ENCODE assay signal across 1 cellular context in the genomic region with DNA sequence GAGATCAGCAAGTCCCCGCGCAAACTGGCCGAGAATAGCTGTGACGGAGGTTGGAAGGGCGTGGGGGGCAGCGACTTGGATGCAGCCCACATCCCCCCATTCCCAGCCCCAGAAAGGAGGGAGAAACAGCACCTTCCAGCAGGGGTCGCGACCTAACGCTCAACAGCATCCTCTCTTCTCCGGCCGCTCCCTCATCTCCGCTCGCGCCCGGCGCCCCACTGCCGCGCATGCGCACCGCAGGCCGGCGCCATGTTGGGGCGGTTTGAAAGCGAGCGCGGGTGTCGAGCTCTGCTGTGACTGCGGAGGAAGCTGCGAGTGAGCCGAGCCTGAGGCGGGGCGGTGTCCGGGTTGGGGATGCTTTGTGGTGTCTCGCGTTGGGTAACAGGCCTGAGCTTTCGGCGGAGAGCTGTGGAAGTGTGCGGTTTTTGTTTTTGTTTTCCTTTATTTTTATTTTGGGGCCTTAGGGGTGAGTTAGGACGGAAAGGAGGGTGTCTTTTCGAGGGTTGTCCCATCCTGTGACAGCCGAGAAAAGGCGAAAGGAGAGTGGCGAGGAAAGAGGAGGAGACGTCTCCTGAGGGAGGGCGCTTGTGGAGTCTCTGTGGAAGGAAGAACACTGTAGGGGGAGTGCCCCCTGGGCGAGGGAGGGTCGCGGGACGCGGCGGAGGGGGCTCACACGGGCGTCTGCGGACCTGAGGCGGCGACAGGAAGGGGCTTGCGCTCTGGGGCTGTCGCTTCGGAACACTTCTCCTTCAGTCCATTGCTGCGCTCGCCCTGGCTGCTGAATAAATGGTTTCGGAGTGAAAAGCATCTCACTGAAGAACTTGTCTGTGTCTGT.
TF ChIP-seq lines count a peak whose summit lies in the region.

Gene C18orf54, plus strand, starts transcription at position 247 of the 835 bp plus-strand sequence. CDS start 2,667 bp downstream, outside the sequence.
A gene with protein sequence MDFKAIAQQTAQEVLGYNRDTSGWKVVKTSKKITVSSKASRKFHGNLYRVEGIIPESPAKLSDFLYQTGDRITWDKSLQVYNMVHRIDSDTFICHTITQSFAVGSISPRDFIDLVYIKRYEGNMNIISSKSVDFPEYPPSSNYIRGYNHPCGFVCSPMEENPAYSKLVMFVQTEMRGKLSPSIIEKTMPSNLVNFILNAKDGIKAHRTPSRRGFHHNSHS (minus strand): TSS at position 199 of the 835 bp plus-strand sequence. CDS start 3,285 bp downstream, outside the sequence.

TF ChIP-seq in HepG2, 621 proteins besides CTCF, POLR2A, EP300 and RAD21 (continued from another document):
- TF ChIP-seq ZNF782 (CRISPR knock-in tag; IDR thresholded peaks at IDR 0.05; ENCODE audit: borderline replicate concordance) (peak; percentile 58; the same call in 1 of the 2 replicates), PHF21A (CRISPR knock-in tag; IDR thresholded peaks at IDR 0.05) (peak; percentile 44), UBTF (CRISPR knock-in tag; IDR thresholded peaks at IDR 0.05) (peak; percentile 55), YEATS4 (CRISPR knock-in tag; IDR thresholded peaks at IDR 0.05; ENCODE audit: borderline replicate concordance) (peak; percentile 66), SMAD3 (CRISPR knock-in tag; IDR thresholded peaks at IDR 0.05) (no peak), FOSL2 (CRISPR knock-in tag; IDR thresholded peaks at IDR 0.05) (0 out of 2 replicates have a peak, but pooled peaks have one; percentile 11), THAP9 (CRISPR knock-in tag; IDR thresholded peaks at IDR 0.05; ENCODE audit: borderline replicate concordance) (peak; percentile 58; the same call in 1 of the 2 replicates), NKX3-1 (CRISPR knock-in tag; IDR thresholded peaks at IDR 0.05) (no peak), SKIL (CRISPR knock-in tag; IDR thresholded peaks at IDR 0.05; ENCODE audit: borderline replicate concordance) (peak; percentile 48; the same call in 1 of the 2 replicates), ATF3 (CRISPR knock-in tag; IDR thresholded peaks at IDR 0.05) (0 out of 2 replicates have a peak, but pooled peaks have one; percentile 29), PHF8 (CRISPR knock-in tag; IDR thresholded peaks at IDR 0.05) (peak; percentile 54), MBNL3 (CRISPR knock-in tag; conservative IDR thresholded peaks at IDR 0.05) (no peak), ZNF282 (IDR thresholded peaks at IDR 0.05; ENCODE audit: partially characterized antibody) (no peak), CENPT (CRISPR knock-in tag; IDR thresholded peaks at IDR 0.05; ENCODE audit: low read depth) (no peak), ZC3H13 (CRISPR knock-in tag; IDR thresholded peaks at IDR 0.05) (peak; percentile 65; the same call in 1 of the 2 replicates), YEATS2 (CRISPR knock-in tag; IDR thresholded peaks at IDR 0.05; ENCODE audit: borderline replicate concordance) (peak; percentile 72), KMT2A (CRISPR knock-in tag; IDR thresholded peaks at IDR 0.05) (peak; percentile 91), ZNF274 (CRISPR knock-in tag; IDR thresholded peaks at IDR 0.05) (peak; percentile 19; the same call in 1 of the 2 replicates), ZKSCAN8 (CRISPR knock-in tag; IDR thresholded peaks at IDR 0.05; ENCODE audit: borderline replicate concordance) (0 out of 2 replicates have a peak, but pooled peaks have one; percentile 28), MXI1 (IDR thresholded peaks at IDR 0.05; ENCODE audit: borderline replicate concordance, low read depth, low read length) (peak; percentile 76; the same call in 1 of the 3 replicates), GABPA (IDR thresholded peaks at IDR 0.05; ENCODE audit: low read depth, low read length) (no peak), GABPA (CRISPR knock-in tag; IDR thresholded peaks at IDR 0.05; ENCODE audit: low read depth) (peak; percentile 29; the same call in 1 of the 2 replicates), RFX5 (IDR thresholded peaks at IDR 0.05; ENCODE audit: low read depth, low read length) (0 out of 2 replicates have a peak, but pooled peaks have one; percentile 15), ZNF12 (CRISPR knock-in tag; IDR thresholded peaks at IDR 0.05) (no peak), NR2F1 (CRISPR knock-in tag; IDR thresholded peaks at IDR 0.05) (peak; percentile 32 to 52; a peak in 1 of 4 replicates)
- TF ChIP-seq, protein P1, sequence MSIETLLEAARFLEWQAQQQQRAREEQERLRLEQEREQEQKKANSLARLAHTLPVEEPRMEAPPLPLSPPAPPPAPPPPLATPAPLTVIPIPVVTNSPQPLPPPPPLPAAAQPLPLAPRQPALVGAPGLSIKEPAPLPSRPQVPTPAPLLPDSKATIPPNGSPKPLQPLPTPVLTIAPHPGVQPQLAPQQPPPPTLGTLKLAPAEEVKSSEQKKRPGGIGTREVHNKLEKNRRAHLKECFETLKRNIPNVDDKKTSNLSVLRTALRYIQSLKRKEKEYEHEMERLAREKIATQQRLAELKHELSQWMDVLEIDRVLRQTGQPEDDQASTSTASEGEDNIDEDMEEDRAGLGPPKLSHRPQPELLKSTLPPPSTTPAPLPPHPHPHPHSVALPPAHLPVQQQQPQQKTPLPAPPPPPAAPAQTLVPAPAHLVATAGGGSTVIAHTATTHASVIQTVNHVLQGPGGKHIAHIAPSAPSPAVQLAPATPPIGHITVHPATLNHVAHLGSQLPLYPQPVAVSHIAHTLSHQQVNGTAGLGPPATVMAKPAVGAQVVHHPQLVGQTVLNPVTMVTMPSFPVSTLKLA (IDR thresholded peaks at IDR 0.05), result no peak
- TF ChIP-seq, protein P2, sequence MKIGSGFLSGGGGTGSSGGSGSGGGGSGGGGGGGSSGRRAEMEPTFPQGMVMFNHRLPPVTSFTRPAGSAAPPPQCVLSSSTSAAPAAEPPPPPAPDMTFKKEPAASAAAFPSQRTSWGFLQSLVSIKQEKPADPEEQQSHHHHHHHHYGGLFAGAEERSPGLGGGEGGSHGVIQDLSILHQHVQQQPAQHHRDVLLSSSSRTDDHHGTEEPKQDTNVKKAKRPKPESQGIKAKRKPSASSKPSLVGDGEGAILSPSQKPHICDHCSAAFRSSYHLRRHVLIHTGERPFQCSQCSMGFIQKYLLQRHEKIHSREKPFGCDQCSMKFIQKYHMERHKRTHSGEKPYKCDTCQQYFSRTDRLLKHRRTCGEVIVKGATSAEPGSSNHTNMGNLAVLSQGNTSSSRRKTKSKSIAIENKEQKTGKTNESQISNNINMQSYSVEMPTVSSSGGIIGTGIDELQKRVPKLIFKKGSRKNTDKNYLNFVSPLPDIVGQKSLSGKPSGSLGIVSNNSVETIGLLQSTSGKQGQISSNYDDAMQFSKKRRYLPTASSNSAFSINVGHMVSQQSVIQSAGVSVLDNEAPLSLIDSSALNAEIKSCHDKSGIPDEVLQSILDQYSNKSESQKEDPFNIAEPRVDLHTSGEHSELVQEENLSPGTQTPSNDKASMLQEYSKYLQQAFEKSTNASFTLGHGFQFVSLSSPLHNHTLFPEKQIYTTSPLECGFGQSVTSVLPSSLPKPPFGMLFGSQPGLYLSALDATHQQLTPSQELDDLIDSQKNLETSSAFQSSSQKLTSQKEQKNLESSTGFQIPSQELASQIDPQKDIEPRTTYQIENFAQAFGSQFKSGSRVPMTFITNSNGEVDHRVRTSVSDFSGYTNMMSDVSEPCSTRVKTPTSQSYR (CRISPR knock-in tag; IDR thresholded peaks at IDR 0.05; ENCODE audit: borderline replicate concordance), result no peak
- TF ChIP-seq, protein P3, sequence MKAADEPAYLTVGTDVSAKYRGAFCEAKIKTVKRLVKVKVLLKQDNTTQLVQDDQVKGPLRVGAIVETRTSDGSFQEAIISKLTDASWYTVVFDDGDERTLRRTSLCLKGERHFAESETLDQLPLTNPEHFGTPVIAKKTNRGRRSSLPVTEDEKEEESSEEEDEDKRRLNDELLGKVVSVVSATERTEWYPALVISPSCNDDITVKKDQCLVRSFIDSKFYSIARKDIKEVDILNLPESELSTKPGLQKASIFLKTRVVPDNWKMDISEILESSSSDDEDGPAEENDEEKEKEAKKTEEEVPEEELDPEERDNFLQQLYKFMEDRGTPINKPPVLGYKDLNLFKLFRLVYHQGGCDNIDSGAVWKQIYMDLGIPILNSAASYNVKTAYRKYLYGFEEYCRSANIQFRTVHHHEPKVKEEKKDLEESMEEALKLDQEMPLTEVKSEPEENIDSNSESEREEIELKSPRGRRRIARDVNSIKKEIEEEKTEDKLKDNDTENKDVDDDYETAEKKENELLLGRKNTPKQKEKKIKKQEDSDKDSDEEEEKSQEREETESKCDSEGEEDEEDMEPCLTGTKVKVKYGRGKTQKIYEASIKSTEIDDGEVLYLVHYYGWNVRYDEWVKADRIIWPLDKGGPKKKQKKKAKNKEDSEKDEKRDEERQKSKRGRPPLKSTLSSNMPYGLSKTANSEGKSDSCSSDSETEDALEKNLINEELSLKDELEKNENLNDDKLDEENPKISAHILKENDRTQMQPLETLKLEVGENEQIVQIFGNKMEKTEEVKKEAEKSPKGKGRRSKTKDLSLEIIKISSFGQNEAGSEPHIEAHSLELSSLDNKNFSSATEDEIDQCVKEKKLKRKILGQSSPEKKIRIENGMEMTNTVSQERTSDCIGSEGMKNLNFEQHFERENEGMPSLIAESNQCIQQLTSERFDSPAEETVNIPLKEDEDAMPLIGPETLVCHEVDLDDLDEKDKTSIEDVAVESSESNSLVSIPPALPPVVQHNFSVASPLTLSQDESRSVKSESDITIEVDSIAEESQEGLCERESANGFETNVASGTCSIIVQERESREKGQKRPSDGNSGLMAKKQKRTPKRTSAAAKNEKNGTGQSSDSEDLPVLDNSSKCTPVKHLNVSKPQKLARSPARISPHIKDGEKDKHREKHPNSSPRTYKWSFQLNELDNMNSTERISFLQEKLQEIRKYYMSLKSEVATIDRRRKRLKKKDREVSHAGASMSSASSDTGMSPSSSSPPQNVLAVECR (CRISPR knock-in tag; IDR thresholded peaks at IDR 0.05; ENCODE audit: borderline replicate concordance), result peak; percentile 92
